8 cellular contexts compared by ENCODE assay signal in the genomic region with DNA sequence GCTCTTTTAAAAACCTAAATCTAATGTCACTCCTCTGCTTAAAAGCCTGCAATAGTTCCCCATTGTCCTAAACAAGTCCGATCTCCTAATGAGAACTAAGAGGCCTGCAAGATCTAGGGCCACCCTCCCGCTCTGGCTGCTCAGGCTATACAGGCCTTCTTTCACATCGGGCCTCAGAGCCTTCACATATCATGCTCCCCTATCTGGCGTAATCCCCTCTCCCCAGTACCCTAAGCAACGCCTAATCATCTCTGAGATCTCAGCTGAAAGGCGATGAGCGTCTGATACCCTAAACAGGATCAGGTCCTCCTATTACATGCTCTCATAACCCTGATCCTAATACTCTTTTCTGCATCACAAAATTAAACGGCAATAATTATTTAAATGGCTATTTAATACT. TPM values are rescaled to one million over a fixed set of nuclear protein-coding genes. Genes with fewer than 3 reads are reported as not detected.
DNase-seq lines count a peak whose midpoint lies in the region; ATAC-seq and TF ChIP-seq lines count a peak whose summit lies in the region.

No MANE protein-coding gene starts in this region.

- H3K9me3 Mint-ChIP-seq in progenitor cell of endocrine pancreas (ENCODE audit: low read depth) = no peaks in the 10 kb centered on the region

- no peak for ATAC-seq in HG03175 (IDR thresholded peaks at IDR 0.05; ENCODE audit: unreplicated experiment)

- H3K4me3 Mint-ChIP-seq in progenitor cell of endocrine pancreas (ENCODE audit: low read depth) = peak overlapping the region; percentile 94

- no peak for TF ChIP-seq POLR2A in Peyer's patch (IDR thresholded peaks at IDR 0.05)

- H3K36me3 Mint-ChIP-seq in progenitor cell of endocrine pancreas (ENCODE audit: insufficient read depth) = no peaks in the 10 kb centered on the region

- no peaks in the 10 kb centered on the region for H3K27me3 Mint-ChIP-seq in progenitor cell of endocrine pancreas

- peak overlapping the region in 2 of 4 donors; percentile 28 to 91 for H3K27ac ChIP-seq in Peyer's patch

- H3K27me3 ChIP-seq in Peyer's patch = no peaks in the 10 kb centered on the region

- no peaks in the 10 kb centered on the region for H3K36me3 ChIP-seq in Peyer's patch

- DNase-seq in EL (peak; percentile 29), Peyer's patch (no peak), epithelial cell of proximal tubule (ENCODE audit: low read depth) (no peak), progenitor cell of endocrine pancreas (ENCODE audit: low spot score, unreplicated experiment) (no peak), cerebellar nuclear complex (lab: John Stamatoyannopoulos, UW) (no peak), NCI-H2196 treated with DMSO at 0.1 percent for 48 hours (lab: John Stamatoyannopoulos, UW; ENCODE audit: unreplicated experiment) (no peak), NCI-H510A (lab: John Stamatoyannopoulos, UW) (no peak)

- no peaks in the 10 kb centered on the region for H3K9me3 ChIP-seq in Peyer's patch

- H3K4me1 Mint-ChIP-seq in progenitor cell of endocrine pancreas (ENCODE audit: low read depth) = peaks cover 48% of the 10 kb centered on the region

- peak overlapping the region; percentile 99 for H3K27ac Mint-ChIP-seq in progenitor cell of endocrine pancreas

- TF ChIP-seq CTCF in Peyer's patch (IDR thresholded peaks at IDR 0.05) = no peak
- no peak for TF ChIP-seq CTCF in epithelial cell of proximal tubule (conservative IDR thresholded peaks at IDR 0.05; ENCODE audit: low read depth, low read length)
- no peak for TF ChIP-seq CTCF in progenitor cell of endocrine pancreas (IDR thresholded peaks at IDR 0.05; ENCODE audit: unreplicated experiment)

- H3K4me1 ChIP-seq in Peyer's patch = peaks cover 0 to 30% (median 3%) of the 10 kb centered on the region in 4 donors

- peak overlapping the region in 3 of 4 donors; percentile 65 to 89 (median 79) for H3K4me3 ChIP-seq in Peyer's patch
- peak overlapping the region; percentile 88 for H3K4me3 ChIP-seq in epithelial cell of proximal tubule (ENCODE audit: low read depth, low read length)

RNA-seq across cellular contexts. Expression of a gene that starts 1.8 kb away (rescaled TPM):
- total RNA-seq in Peyer's patch = 10 to 100 TPM; 41.3 to 80.9 (median 43.9) TPM
- 18.3 and 25.1 TPM in 2 replicates for total RNA-seq in epithelial cell of proximal tubule
- 60.0 and 63.6 TPM in 2 replicates for total RNA-seq in progenitor cell of endocrine pancreas
